ENCODE assay signal across 2 cellular contexts in the genomic region with DNA sequence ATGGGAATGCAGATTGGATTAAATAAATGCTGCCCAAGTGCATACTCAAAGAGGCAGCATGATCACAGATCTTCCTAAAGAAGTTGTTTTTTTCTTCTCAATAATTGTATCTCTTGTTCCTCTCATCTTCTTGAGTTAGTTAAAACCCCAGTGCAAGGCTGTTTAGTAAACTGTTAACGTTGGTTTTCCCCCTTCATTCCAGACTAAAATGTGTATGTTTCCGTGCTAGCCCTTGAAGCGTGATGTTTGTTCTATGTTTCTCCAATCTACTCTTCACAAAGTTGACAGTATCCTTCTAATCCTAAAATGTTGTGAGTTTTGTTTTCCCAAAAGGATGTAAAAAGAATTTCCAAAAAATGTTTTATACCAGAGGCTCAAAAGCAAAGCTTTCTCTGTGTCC.
TF ChIP-seq lines count a peak whose summit lies in the region.

No MANE protein-coding gene starts in this region.

TF ChIP-seq in A549, 52 proteins besides CTCF, POLR2A, EP300 and RAD21:
- peak; percentile 29; the same call in 1 of the 2 replicates for TF ChIP-seq EHF (CRISPR knock-in tag; IDR thresholded peaks at IDR 0.05)
- TF ChIP-seq FOSB (CRISPR knock-in tag; IDR thresholded peaks at IDR 0.05), result peak; percentile 90
- peak; percentile 37 to 45; a peak in 2 of 5 replicates for TF ChIP-seq JUN (IDR thresholded peaks at IDR 0.05)
- TF ChIP-seq BHLHE40 (IDR thresholded peaks at IDR 0.05; ENCODE audit: low read depth, low read length), result no peak
- peak; percentile 90; the same call in 1 of the 2 replicates for TF ChIP-seq RARB (CRISPR knock-in tag; IDR thresholded peaks at IDR 0.05)
- peak; percentile 88 for TF ChIP-seq TP53 (CRISPR knock-in tag; IDR thresholded peaks at IDR 0.05)
- TF ChIP-seq RFX5 (IDR thresholded peaks at IDR 0.05), result no peak
- TF ChIP-seq, protein P1, sequence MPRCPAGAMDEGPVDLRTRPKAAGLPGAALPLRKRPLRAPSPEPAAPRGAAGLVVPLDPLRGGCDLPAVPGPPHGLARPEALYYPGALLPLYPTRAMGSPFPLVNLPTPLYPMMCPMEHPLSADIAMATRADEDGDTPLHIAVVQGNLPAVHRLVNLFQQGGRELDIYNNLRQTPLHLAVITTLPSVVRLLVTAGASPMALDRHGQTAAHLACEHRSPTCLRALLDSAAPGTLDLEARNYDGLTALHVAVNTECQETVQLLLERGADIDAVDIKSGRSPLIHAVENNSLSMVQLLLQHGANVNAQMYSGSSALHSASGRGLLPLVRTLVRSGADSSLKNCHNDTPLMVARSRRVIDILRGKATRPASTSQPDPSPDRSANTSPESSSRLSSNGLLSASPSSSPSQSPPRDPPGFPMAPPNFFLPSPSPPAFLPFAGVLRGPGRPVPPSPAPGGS (IDR thresholded peaks at IDR 0.05), result no peak
- TF ChIP-seq POLR2AphosphoS2 (conservative IDR thresholded peaks at IDR 0.05; ENCODE audit: low read length), result peak; percentile 25; the same call in 1 of the 2 replicates
- 0 out of 2 replicates have a peak, but pooled peaks have one; percentile 29 for TF ChIP-seq ZSCAN20 (CRISPR knock-in tag; IDR thresholded peaks at IDR 0.05)
- peak; percentile 99 for TF ChIP-seq HOXA7 (CRISPR knock-in tag; IDR thresholded peaks at IDR 0.05)
- peak; percentile 44; the same call in 1 of the 2 replicates for TF ChIP-seq TFCP2L1 (CRISPR knock-in tag; IDR thresholded peaks at IDR 0.05)
- TF ChIP-seq KDM1A (IDR thresholded peaks at IDR 0.05; ENCODE audit: low read depth), result no peak

TF ChIP-seq in HCT116, 20 proteins besides CTCF, POLR2A, EP300 and RAD21:
- TF ChIP-seq JUND (IDR thresholded peaks at IDR 0.05) (no peak), REST (IDR thresholded peaks at IDR 0.05; ENCODE audit: low read depth) (no peak), EZH2 (IDR thresholded peaks at IDR 0.05) (no peak), ZNF274 (IDR thresholded peaks at IDR 0.05; ENCODE audit: low read depth, low read length) (no peak), SP1 (IDR thresholded peaks at IDR 0.05; ENCODE audit: low read depth) (no peak), SRF (IDR thresholded peaks at IDR 0.05; ENCODE audit: low read depth) (no peak), SIN3A (IDR thresholded peaks at IDR 0.05; ENCODE audit: low read depth) (no peak), POLR2AphosphoS5 (IDR thresholded peaks at IDR 0.05; ENCODE audit: low read depth, low read length) (no peak), TCF7L2 (IDR thresholded peaks at IDR 0.05; ENCODE audit: borderline replicate concordance, extremely low read depth, insufficient read depth, insufficient read length) (no peak), ZBTB33 (IDR thresholded peaks at IDR 0.05; ENCODE audit: extremely low read depth, insufficient replicate concordance, low read length) (no peak), EGR1 (IDR thresholded peaks at IDR 0.05; ENCODE audit: low read depth) (no peak), FOSL1 (IDR thresholded peaks at IDR 0.05; ENCODE audit: low read depth) (no peak)
